8 cellular contexts compared by ENCODE assay signal in the genomic region with DNA sequence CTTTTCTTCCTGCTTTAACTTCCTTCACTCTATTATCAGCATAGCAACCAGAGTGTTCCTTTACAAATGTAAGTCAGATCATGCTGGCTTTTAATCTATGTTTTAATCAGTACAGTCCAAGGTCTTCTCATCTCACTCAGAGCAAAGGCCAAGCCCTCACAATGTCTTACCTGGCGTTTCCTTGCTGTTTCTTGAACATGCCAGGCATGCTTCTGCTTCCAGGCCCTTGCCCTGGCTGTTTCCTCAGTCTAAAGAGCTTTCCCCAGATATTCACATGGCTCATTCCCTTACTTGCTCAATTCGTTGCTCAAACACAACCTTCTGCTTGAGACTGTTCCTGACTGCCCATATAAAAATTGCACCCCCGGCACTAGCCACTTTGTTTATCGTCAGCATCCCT.
"Had no signal": no experiment of that assay in that cellular context is flagged by ENCODE, and none has a peak within 500 bp of the region (broad histone marks: within the 10 kb centered on the region; RNA-seq: fewer than 3 reads in every experiment).

No MANE protein-coding gene starts in this region.

- H3K9ac ChIP-seq: GM23248 had no signal

- H3K9me3 ChIP-seq: HAP-1 had no signal

- H3K4me3 Mint-ChIP-seq: GM23338, H9, HFFc6 had no signal

- H3K4me2 ChIP-seq: GM23338 had no signal

- H3K36me3 ChIP-seq: HAP-1 had no signal

- H3K4me1 ChIP-seq: HAP-1 had no signal

- DNase-seq: GM23248, GOT3, H7, H9, HCEC 1CT, HFFc6 had no signal

- H3K27ac ChIP-seq: GM23248 had no signal

- H3K27ac Mint-ChIP-seq: GM23338, H9, HFFc6 had no signal

- H3K4me1 Mint-ChIP-seq: GM23338 had no signal

- H2AFZ ChIP-seq: GM23248, GM23338 had no signal

- H3K4me3 ChIP-seq: GM23248, GM23338, HAP-1 had no signal
